In genomic region chr17:50076591-50077235, GRCh38 we compare ENCODE assay signal across 1 cellular context.
TF ChIP-seq lines count a peak whose summit lies in the region.

No MANE protein-coding gene starts in this region.

TF ChIP-seq in K562, 482 proteins besides CTCF, POLR2A, EP300 and RAD21:
- 0 out of 2 replicates have a peak, but pooled peaks have one; percentile 32 for TF ChIP-seq RERE (CRISPR knock-in tag; IDR thresholded peaks at IDR 0.05; ENCODE audit: borderline replicate concordance)
- TF ChIP-seq E2F6 (IDR thresholded peaks at IDR 0.05; ENCODE audit: borderline replicate concordance in 1 of 2, extremely low read depth in 1 of 2, insufficient read depth in 1 of 2, insufficient read length in 1 of 2, low read depth in 1 of 2, low read length in 1 of 2, poor library complexity in 1 of 2, severe bottlenecking in 1 of 2) = peak in 1 of 2 experiments; percentile 41
- TF ChIP-seq DNMT1 (IDR thresholded peaks at IDR 0.05) = no peak
- TF ChIP-seq ZFX (CRISPR knock-in tag; IDR thresholded peaks at IDR 0.05) = 0 out of 2 replicates have a peak, but pooled peaks have one; percentile 5
